12 cellular contexts compared by ENCODE assay signal in genomic region chr11:8826145-8826786, GRCh38.
DNase-seq lines count a peak whose midpoint lies in the region; ATAC-seq, FAIRE-seq and TF ChIP-seq lines count a peak whose summit lies in the region.
"Had no signal": no experiment of that assay in that cellular context is flagged by ENCODE, and none has a peak within 500 bp of the region (broad histone marks: within the 10 kb centered on the region; RNA-seq: fewer than 3 reads in every experiment).

No MANE protein-coding gene starts in this region.

- H4K20me1 ChIP-seq in HepG2 (ENCODE audit: insufficient read depth, low read length): no peaks in the 10 kb centered on the region

- H2AFZ ChIP-seq in HepG2 (ENCODE audit: low read length): no peak overlapping the region

- TF ChIP-seq POLR2A in breast epithelium (IDR thresholded peaks at IDR 0.05): no peak
- no peak for TF ChIP-seq POLR2A in HepG2 (IDR thresholded peaks at IDR 0.05; ENCODE audit: insufficient read depth in 1 of 2, low read depth in 2 of 2, low read length in 2 of 2)

- BruUV-seq in MCF 10A (replicated peaks; lab: Mats Ljungman, UMichigan) (no TSS peak), HepG2 (replicated peaks; lab: Mats Ljungman, UMichigan) (no TSS peak)

- H3K9me3 ChIP-seq in breast epithelium: no peaks in the 10 kb centered on the region
- H3K9me3 ChIP-seq in HepG2 (ENCODE audit: low read length): no peaks in the 10 kb centered on the region
- H3K9me3 ChIP-seq: prostate gland had no signal

- H3K36me3 Mint-ChIP-seq in MCF 10A (ENCODE audit: insufficient read depth, unreplicated experiment): no peaks in the 10 kb centered on the region

- no peaks in the 10 kb centered on the region for H3K4me1 Mint-ChIP-seq in MCF 10A (ENCODE audit: insufficient read depth, unreplicated experiment)

- POLR2A ChIA-PET in MCF 10A (lab: Yijun Ruan, JAX) (interaction anchor here (0.7 to 1.5 kb wide), 4 partner anchors 8 to 18 kb away, joined by 3 to 5 read pairs (median 3); no protein-coding TSS in a partner anchor), HepG2 (lab: Yijun Ruan, JAX) (no interaction called here)

- H3K4me1 ChIP-seq in breast epithelium (no peaks in the 10 kb centered on the region), HepG2 (ENCODE audit: insufficient read depth, low read length) (peaks cover 22% of the 10 kb centered on the region), urinary bladder (ENCODE audit: insufficient read depth) (no peaks in the 10 kb centered on the region)
- H3K4me1 ChIP-seq: prostate gland had no signal

- H3K4me3 ChIP-seq in breast epithelium (no peak overlapping the region), HepG2 (replicated peaks in 1 of 3; ENCODE audit: insufficient read depth in 1 of 3, low read depth in 2 of 3, low read length in 3 of 3) (no peak overlapping the region), urinary bladder (ENCODE audit: low read depth, low read length) (no peak overlapping the region)
- H3K4me3 ChIP-seq: prostate gland had no signal

- H3K4me2 ChIP-seq in HepG2 (ENCODE audit: low read depth, low read length): 0 out of 2 replicates have a peak overlapping the region, but pooled peaks have one; percentile 5

- TF ChIP-seq EP300 in HepG2 (IDR thresholded peaks at IDR 0.05; ENCODE audit: low read depth in 2 of 2, low read length in 2 of 2): no peak
- TF ChIP-seq EP300 in HepG2 (CRISPR knock-in tag; IDR thresholded peaks at IDR 0.05; ENCODE audit: borderline replicate concordance): no peak

- H3K79me2 ChIP-seq in HepG2 (ENCODE audit: insufficient read depth, low read length): no peaks in the 10 kb centered on the region

- no peak overlapping the region for H3K27ac Mint-ChIP-seq in MCF 10A (ENCODE audit: low read depth, unreplicated experiment)

- H3K36me3 ChIP-seq in breast epithelium: no peaks in the 10 kb centered on the region
- H3K36me3 ChIP-seq in HepG2 (replicated peaks in 1 of 2; ENCODE audit: control insufficient read depth in 1 of 2, insufficient read depth in 2 of 2, low read length in 2 of 2): no peaks in the 10 kb centered on the region
- no peaks in the 10 kb centered on the region for H3K36me3 ChIP-seq in urinary bladder (ENCODE audit: insufficient read depth)
- H3K36me3 ChIP-seq: prostate gland had no signal

- ATAC-seq in HepG2 (peak; percentile 82), HG03196 (IDR thresholded peaks at IDR 0.05; ENCODE audit: unreplicated experiment) (no peak)

- H3K4me3 Mint-ChIP-seq in MCF 10A (ENCODE audit: unreplicated experiment): no peak overlapping the region

- no peak for TF ChIP-seq CTCF in MCF 10A (IDR thresholded peaks at IDR 0.05; ENCODE audit: unreplicated experiment)
- TF ChIP-seq CTCF in breast epithelium (IDR thresholded peaks at IDR 0.05): no peak
- no peak for TF ChIP-seq CTCF in HepG2 (CRISPR knock-in tag; IDR thresholded peaks at IDR 0.05)
- TF ChIP-seq CTCF in GM13977 (IDR thresholded peaks at IDR 0.05; ENCODE audit: extremely low read depth, insufficient read depth, missing control alignments): no peak

- intact Hi-C loops in MCF 10A (cut with micrococcal nuclease) (no loop called here), breast epithelium (cut with DNase I; ENCODE audit: low total_unique reads) (no loop called here), HepG2 (cut with micrococcal nuclease; ENCODE audit: unreplicated experiment) (no loop called here)

- H3K27ac ChIP-seq in breast epithelium (peak overlapping the region in 1 of 2 donors; percentile 54), HepG2 (ENCODE audit: extremely low read length, insufficient read depth, low read length) (no peak overlapping the region), urinary bladder (ENCODE audit: low read depth) (peak overlapping the region; percentile 32)
- H3K27ac ChIP-seq: prostate gland had no signal

- H3K9me3 Mint-ChIP-seq in MCF 10A (ENCODE audit: unreplicated experiment): no peaks in the 10 kb centered on the region

- no peaks in the 10 kb centered on the region for H3K27me3 ChIP-seq in breast epithelium
- H3K27me3 ChIP-seq in HepG2 (ENCODE audit: control insufficient read depth in 1 of 2, insufficient read depth in 2 of 2, low read length in 2 of 2): peaks cover 1 to 3% of the 10 kb centered on the region in 2 experiments; a peak in 2 of 5 replicates

- FAIRE-seq in HepG2 (lab: Jason Lieb, UNC): no peak

- WGBS in HepG2 (ENCODE audit: low lambda C conversion rate): 17% methylated on average over 5 of the region's 6 CpGs
- WGBS in urinary bladder: 35% methylated on average over 6 of the region's 6 CpGs

- TF ChIP-seq RAD21 in HepG2 (CRISPR knock-in tag; IDR thresholded peaks at IDR 0.05): no peak

- DNase-seq in MCF 10A (ENCODE audit: unreplicated experiment): peak; percentile 34
- no peak for DNase-seq in breast epithelium (ENCODE audit: low spot score in 2 of 2)
- peak; percentile 65 for DNase-seq in dedifferentiated amniotic fluid mesenchymal stem cell (ENCODE audit: extremely low spot score)
- peak; percentile 25 for DNase-seq in HepG2 (ENCODE audit: low spot score)
- DNase-seq in SKM-1 (lab: John Stamatoyannopoulos, UW; ENCODE audit: unreplicated experiment): no peak
- DNase-seq in GM13977 (ENCODE audit: low spot score): no peak
- DNase-seq: 8988T, caudate nucleus, NCI-H345 had no signal

- CTCF ChIA-PET in MCF 10A (lab: Yijun Ruan, JAX) (interaction anchor here (0.7 to 2.6 kb wide), 8 partner anchors 8 to 133 kb away, joined by 3 to 11 read pairs (median 3); no protein-coding TSS in a partner anchor), HepG2 (lab: Yijun Ruan, JAX; ENCODE audit: low intra/inter-chr PET ratio, low total read pairs) (no interaction called here)

- in situ Hi-C loops in HepG2 (cut with HindIII; ENCODE audit: extremely low pct_ligation_motif_present, low pct_unique_long_range_greater_than_20kb): no loop called here
- in situ Hi-C loops in GM13977 (cut with MboI; ENCODE audit: low pct_unique_long_range_greater_than_20kb, low sequenced_read_pairs, unreplicated experiment): no loop called here

- H3K9ac ChIP-seq in HepG2 (ENCODE audit: insufficient read depth, low read depth, low read length): no peak overlapping the region

- H3K27me3 Mint-ChIP-seq in MCF 10A (ENCODE audit: insufficient read depth, unreplicated experiment): no peaks in the 10 kb centered on the region

TF ChIP-seq in HepG2, 621 proteins besides CTCF, POLR2A, EP300 and RAD21:
- no peak for TF ChIP-seq KDM5A (IDR thresholded peaks at IDR 0.05; ENCODE audit: borderline replicate concordance, low read length)
- TF ChIP-seq FOSL2 (CRISPR knock-in tag; IDR thresholded peaks at IDR 0.05): peak; percentile 55
- peak; percentile 72 for TF ChIP-seq TFAP4 (IDR thresholded peaks at IDR 0.05; ENCODE audit: borderline replicate concordance, low read depth)
- TF ChIP-seq HMGXB4 (CRISPR knock-in tag; IDR thresholded peaks at IDR 0.05; ENCODE audit: borderline replicate concordance in 1 of 2, low read depth in 1 of 2): no peak
- no peak for TF ChIP-seq NR2F6 (IDR thresholded peaks at IDR 0.05)
- TF ChIP-seq NR2F6 (CRISPR knock-in tag; IDR thresholded peaks at IDR 0.05): no peak
TF ChIP-seq in HepG2: peak in this region for 2.

Comparison
In these comparisons a context has a peak if more than half of its experiments do, and no peak if none do; other contexts are left out.
1. DNase-seq: peak in MCF 10A (single experiment), dedifferentiated amniotic fluid mesenchymal stem cell (single experiment) and HepG2 (single experiment); none in breast epithelium (0 of 2), SKM-1 (single experiment) and GM13977 (single experiment).